ENCODE assay signal across 8 cellular contexts in the genomic region with DNA sequence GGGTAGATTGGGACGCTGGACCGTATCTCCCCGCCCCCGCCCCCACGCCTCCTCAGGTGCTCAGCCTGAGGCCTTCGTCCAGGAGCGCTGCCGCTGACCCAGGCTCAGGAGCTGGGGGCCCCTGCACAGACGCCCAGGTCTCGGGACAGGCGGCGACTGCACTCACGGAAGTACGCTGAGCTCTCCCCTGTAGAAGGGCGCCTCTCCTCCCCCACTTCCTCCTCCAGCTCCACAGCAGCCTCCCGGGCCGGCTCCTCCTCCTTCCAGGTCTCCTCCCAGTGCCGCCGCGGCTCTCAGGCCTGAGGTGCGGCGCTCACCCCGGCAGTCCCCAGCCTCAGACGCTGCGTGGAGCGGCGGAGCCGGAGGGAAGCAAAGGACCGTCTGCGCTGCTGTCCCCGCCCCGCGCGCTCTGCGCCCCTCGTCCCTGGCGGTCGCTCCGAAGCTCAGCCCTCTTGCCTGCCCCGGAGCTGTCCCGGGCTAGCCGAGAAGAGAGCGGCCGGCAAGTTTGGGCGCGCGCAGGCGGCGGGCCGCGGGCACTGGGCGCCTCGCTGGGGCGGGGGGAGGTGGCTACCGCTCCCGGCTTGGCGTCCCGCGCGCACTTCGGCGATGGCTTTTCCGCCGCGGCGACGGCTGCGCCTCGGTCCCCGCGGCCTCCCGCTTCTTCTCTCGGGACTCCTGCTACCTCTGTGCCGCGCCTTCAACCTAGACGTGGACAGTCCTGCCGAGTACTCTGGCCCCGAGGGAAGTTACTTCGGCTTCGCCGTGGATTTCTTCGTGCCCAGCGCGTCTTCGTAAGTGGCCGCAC. TPM values are rescaled to one million over a fixed set of nuclear protein-coding genes. Genes with fewer than 3 reads are reported as not detected.
A peak's percentile ranks its signal among the peaks of the same experiment; 100 is the strongest.
DNase-seq lines count a peak whose midpoint lies in the region; ATAC-seq lines count a peak whose summit lies in the region.

ITGAV (plus strand) TSS at position 324 of the 805 bp plus-strand sequence; CDS start at position 607, 283 bp downstream.

- H3K27ac Mint-ChIP-seq in activated CD4-positive, alpha-beta T cell treated with anti-CD3 and anti-CD28 coated beads, Interleukin-2, amount 10 ng/mL, durations not matched to agents 7 days and 5 days: peak within 1 kb of the TSS; percentile 89

- H3K4me1 Mint-ChIP-seq in activated CD4-positive, alpha-beta T cell treated with anti-CD3 and anti-CD28 coated beads, Interleukin-2, amount 10 ng/mL, durations not matched to agents 7 days and 5 days: peaks cover 27% of the 10 kb centered on the region

- H3K27me3 Mint-ChIP-seq in activated CD4-positive, alpha-beta T cell treated with anti-CD3 and anti-CD28 coated beads, Interleukin-2, amount 10 ng/mL, durations not matched to agents 7 days and 5 days: peaks cover 9% of the 10 kb centered on the region

- H3K36me3 Mint-ChIP-seq in activated CD4-positive, alpha-beta T cell treated with anti-CD3 and anti-CD28 coated beads, Interleukin-2, amount 10 ng/mL, durations not matched to agents 7 days and 5 days (ENCODE audit: low read depth): no peaks in the 10 kb centered on the region

- DNase-seq in Ammon's horn (ENCODE audit: low spot score) (peak; percentile 92), NCI-H460 (ENCODE audit: extremely low read depth, low read depth) (peak; percentile 87), dedifferentiated amniotic fluid mesenchymal stem cell (ENCODE audit: extremely low spot score) (peak; percentile 78), left lobe of liver (ENCODE audit: low spot score) (peak; percentile 91)
- peak; percentile 88 for DNase-seq in activated CD4-positive, alpha-beta T cell treated with anti-CD3 and anti-CD28 coated beads, Interleukin-2, amount 10 ng/mL, durations not matched to agents 7 days and 5 days
- DNase-seq in stimulated activated CD4-positive, alpha-beta T cell treated with anti-CD3 and anti-CD28 coated beads, Interleukin-2, amount 100 ng/mL, for 24 hours: peak; percentile 82 to 89

- CTCF ChIA-PET in activated CD4-positive, alpha-beta T cell treated with anti-CD3 and anti-CD28 coated beads, Interleukin-2, amount 10 ng/mL, durations not matched to agents 7 days and 5 days (lab: Charles Lee): interaction anchor here (0.9 to 1.3 kb wide), 4 partner anchors 11 to 90 kb away, joined by 3 to 4 read pairs (median 3); no protein-coding TSS in a partner anchor

- POLR2A ChIA-PET in activated CD4-positive, alpha-beta T cell treated with anti-CD3 and anti-CD28 coated beads, Interleukin-2, amount 10 ng/mL, durations not matched to agents 7 days and 5 days (lab: Charles Lee): interaction anchor here (0.6 to 1.3 kb wide), 3 partner anchors 79 to 859 kb away, joined by 3 to 7 read pairs (median 3); partner anchors contain the start of gene ZC3H15

- H3K9me3 Mint-ChIP-seq in activated CD4-positive, alpha-beta T cell treated with anti-CD3 and anti-CD28 coated beads, Interleukin-2, amount 10 ng/mL, durations not matched to agents 7 days and 5 days: no peaks in the 10 kb centered on the region

- H3K4me3 Mint-ChIP-seq in activated CD4-positive, alpha-beta T cell treated with anti-CD3 and anti-CD28 coated beads, Interleukin-2, amount 10 ng/mL, durations not matched to agents 7 days and 5 days: peak within 1 kb of the TSS; percentile 83

- ATAC-seq in GM19023 (IDR thresholded peaks at IDR 0.05; ENCODE audit: unreplicated experiment) (peak; percentile 96), HG03196 (IDR thresholded peaks at IDR 0.05; ENCODE audit: unreplicated experiment) (peak; percentile 98), left lobe of liver (peak; percentile 96)

RNA-seq across cellular contexts. Expression of gene ITGAV, which starts in this region (rescaled TPM):
- total RNA-seq in NCI-H460 (2014; rRNA removed; shearing (Covaris generic)): 65.3 and 71.6 TPM in 2 replicates
- 47.0 and 75.8 TPM in 2 replicates for polyA plus RNA-seq in NCI-H460 (2014; cell fraction: nucleus; rRNA removed)
- 1 to 10 TPM; 6.5 to 7.0 TPM for total RNA-seq in activated CD4-positive, alpha-beta T cell treated with anti-CD3 and anti-CD28 coated beads, Interleukin-2, amount 10 ng/mL, durations not matched to agents 7 days and 5 days
- 15.3 TPM for total RNA-seq in left lobe of liver

Comparison
In these comparisons a context has a peak if more than half of its experiments do, and no peak if none do; other contexts are left out.
1. Peak in every context shown above with its lines: DNase-seq and ATAC-seq.